5 cellular contexts compared by ENCODE assay signal in the genomic region with DNA sequence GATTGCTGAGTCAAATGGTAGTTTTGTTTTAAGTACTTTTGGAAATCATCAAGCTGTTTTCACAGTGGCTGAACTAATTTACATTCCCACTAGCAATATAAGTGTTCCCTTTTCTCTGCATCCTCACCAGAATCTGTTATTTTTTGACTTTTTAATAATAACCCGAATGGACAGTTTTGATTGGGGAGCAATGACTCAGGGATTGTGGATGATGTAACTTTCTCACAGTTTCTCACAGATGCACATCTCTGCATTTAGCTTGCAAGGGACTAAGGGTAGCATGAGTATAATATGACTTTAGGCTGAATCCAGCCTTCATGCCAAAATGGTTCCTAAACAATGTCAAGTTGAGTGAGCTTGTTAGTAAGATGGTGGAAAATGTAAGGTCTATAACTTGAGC.
"Had no signal": no experiment of that assay in that cellular context is flagged by ENCODE, and none has a peak within 500 bp of the region (broad histone marks: within the 10 kb centered on the region; RNA-seq: fewer than 3 reads in every experiment).

No MANE protein-coding gene starts in this region.

- H3K4me2 ChIP-seq: GM23338 had no signal

- DNase-seq: H9, HCEC 1CT, IMR-90, KBM-7 had no signal

- H3K4me3 ChIP-seq: GM23338 had no signal

- H2AFZ ChIP-seq: GM23338 had no signal

- ATAC-seq: GM23338 had no signal
